In genomic region chr17:48259710-48260291, GRCh38 we compare ENCODE assay signal across 8 cellular contexts.
DNase-seq lines count a peak whose midpoint lies in the region; ATAC-seq and TF ChIP-seq lines count a peak whose summit lies in the region.

No MANE protein-coding gene starts in this region.

- no peak for TF ChIP-seq POLR2A in vagina (IDR thresholded peaks at IDR 0.05)

- DNase-seq in COR-L47 (lab: John Stamatoyannopoulos, UW) (peak; percentile 65), HT1080 (ENCODE audit: low read depth) (peak; percentile 70), SHP77 (lab: John Stamatoyannopoulos, UW) (peak; percentile 69 to 75), iPS DF 6.9 (ENCODE audit: low read depth, low spot score) (peak; percentile 18), HPDE6-E6E7 (ENCODE audit: extremely low spot score) (no peak), vagina (ENCODE audit: extremely low spot score in 2 of 2) (no peak), cardiac septum (ENCODE audit: low spot score) (no peak)
- DNase-seq in stimulated activated effector memory CD8-positive, alpha-beta T cell treated with anti-CD3 and anti-CD28 coated beads, Interleukin-12 subunit alpha, Interleukin-12 subunit beta, amount 100 ng/mL, for 72 hours (ENCODE audit: low spot score in 2 of 2) = no peak

- peaks cover 23% of the 10 kb centered on the region for H3K36me3 Mint-ChIP-seq in stimulated activated effector memory CD8-positive, alpha-beta T cell treated with anti-CD3 and anti-CD28 coated beads, Interleukin-12 subunit alpha, Interleukin-12 subunit beta, amount 100 ng/mL, for 72 hours

- H3K36me3 ChIP-seq in iPS DF 6.9 (ENCODE audit: control insufficient read depth, insufficient read depth, low read length) (no peaks in the 10 kb centered on the region), vagina (no peaks in the 10 kb centered on the region)

- H3K27ac Mint-ChIP-seq in stimulated activated effector memory CD8-positive, alpha-beta T cell treated with anti-CD3 and anti-CD28 coated beads, Interleukin-12 subunit alpha, Interleukin-12 subunit beta, amount 100 ng/mL, for 72 hours = no peak overlapping the region

- H3K9me3 Mint-ChIP-seq in stimulated activated effector memory CD8-positive, alpha-beta T cell treated with anti-CD3 and anti-CD28 coated beads, Interleukin-12 subunit alpha, Interleukin-12 subunit beta, amount 100 ng/mL, for 72 hours = no peaks in the 10 kb centered on the region

- no peak for ATAC-seq in stimulated activated effector memory CD8-positive, alpha-beta T cell treated with anti-CD3 and anti-CD28 coated beads, Interleukin-12 subunit alpha, Interleukin-12 subunit beta, amount 100 ng/mL, for 72 hours

- no peak overlapping the region for H3K4me3 Mint-ChIP-seq in stimulated activated effector memory CD8-positive, alpha-beta T cell treated with anti-CD3 and anti-CD28 coated beads, Interleukin-12 subunit alpha, Interleukin-12 subunit beta, amount 100 ng/mL, for 72 hours

- intact Hi-C loops in vagina (cut with DNase I) (no loop called here), cardiac septum (cut with DNase I) (loop anchor here (5.0 kb wide), 2 partner anchors 48 to 362 kb away; no protein-coding TSS in a partner anchor)

- H3K9me3 ChIP-seq in iPS DF 6.9 (ENCODE audit: control insufficient read depth, insufficient read depth, low read length) (no peaks in the 10 kb centered on the region), vagina (no peaks in the 10 kb centered on the region)

- peaks cover 29% of the 10 kb centered on the region for H3K4me1 Mint-ChIP-seq in stimulated activated effector memory CD8-positive, alpha-beta T cell treated with anti-CD3 and anti-CD28 coated beads, Interleukin-12 subunit alpha, Interleukin-12 subunit beta, amount 100 ng/mL, for 72 hours

- H3K4me3 ChIP-seq in iPS DF 6.9 (ENCODE audit: low read length) = no peak overlapping the region
- H3K4me3 ChIP-seq in vagina = no peak overlapping the region

- TF ChIP-seq CTCF in vagina (IDR thresholded peaks at IDR 0.05) = no peak

- no CpG with 5 or more reads among the region's 2 CpGs for WGBS in iPS DF 6.9 (ENCODE audit: insufficient coverage, insufficient read length)

- H3K27ac ChIP-seq in iPS DF 6.9 (ENCODE audit: low read length) = no peak overlapping the region
- no peak overlapping the region for H3K27ac ChIP-seq in vagina

- H3K4me1 ChIP-seq in iPS DF 6.9 (ENCODE audit: control insufficient read depth, insufficient read depth, low read length) (no peaks in the 10 kb centered on the region), vagina (no peaks in the 10 kb centered on the region)

- no peaks in the 10 kb centered on the region for H3K27me3 ChIP-seq in iPS DF 6.9 (ENCODE audit: control insufficient read depth, insufficient read depth, low read length)
- no peaks in the 10 kb centered on the region for H3K27me3 ChIP-seq in vagina

Comparison
In these comparisons a context has a peak if more than half of its experiments do, and no peak if none do; other contexts are left out.
1. DNase-seq: peak in COR-L47 (single experiment), HT1080 (single experiment), SHP77 (2 of 2) and iPS DF 6.9 (single experiment); none in HPDE6-E6E7 (single experiment), vagina (0 of 2), stimulated activated effector memory CD8-positive, alpha-beta T cell treated with anti-CD3 and anti-CD28 coated beads, Interleukin-12 subunit alpha, Interleukin-12 subunit beta, amount 100 ng/mL, for 72 hours (0 of 2) and cardiac septum (single experiment).